ENCODE assay signal across 8 cellular contexts in the genomic region with DNA sequence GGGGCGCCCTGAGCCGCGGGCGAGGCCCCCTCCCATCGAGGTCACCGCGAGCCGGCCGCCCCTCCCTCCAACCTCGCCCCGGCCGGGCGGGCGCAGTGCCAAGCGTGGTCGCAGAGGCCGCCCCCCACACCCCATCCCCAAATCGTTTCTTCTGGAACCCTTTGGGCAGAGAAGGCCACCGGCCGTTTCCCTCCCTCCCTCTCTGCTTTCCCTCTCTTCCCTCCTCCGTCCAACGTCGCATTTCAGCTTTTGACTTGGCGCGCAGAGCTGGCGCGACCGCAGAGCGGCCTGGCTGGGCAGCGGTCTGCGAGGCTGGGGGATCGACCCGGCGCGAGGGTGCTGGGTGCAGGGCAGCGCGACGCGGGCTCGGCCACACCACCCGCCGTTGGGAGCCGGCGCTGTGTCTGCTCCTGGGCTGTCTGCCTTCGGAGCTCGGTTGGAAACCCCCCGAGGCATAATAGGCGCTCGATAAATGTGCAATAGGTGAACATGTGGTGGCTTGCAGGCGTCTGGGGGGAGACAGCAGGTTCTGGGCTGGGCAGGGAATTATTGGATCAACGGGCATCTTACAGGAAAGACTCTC. TPM values are rescaled to one million over a fixed set of nuclear protein-coding genes. Genes with fewer than 3 reads are reported as not detected.
DNase-seq lines count a peak whose midpoint lies in the region; ATAC-seq and FAIRE-seq lines count a peak whose summit lies in the region.
"Had no signal": no experiment of that assay in that cellular context is flagged by ENCODE, and none has a peak within 500 bp of the region (broad histone marks: within the 10 kb centered on the region; RNA-seq: fewer than 3 reads in every experiment).

No MANE protein-coding gene starts in this region.

- intact Hi-C loops in activated T-helper 2 cell treated with anti-CD3 and anti-CD28 coated beads, Interferon-gamma antibody, Interleukin-2, Interleukin-4, amounts not matched to agents 10 μg/mL and 5 μg/mL and 100 μg/mL, durations not matched to agents 14 hours and 24 hours and 36 hours (cut with micrococcal nuclease), result no loop called here

- H3K4me3 Mint-ChIP-seq in activated T-helper 2 cell treated with anti-CD3 and anti-CD28 coated beads, Interferon-gamma antibody, Interleukin-2, Interleukin-4, amounts not matched to agents 10 μg/mL and 5 μg/mL and 100 μg/mL, durations not matched to agents 14 hours and 24 hours and 36 hours (ENCODE audit: low read depth), result peak overlapping the region; percentile 21

- no peaks in the 10 kb centered on the region for H3K36me3 Mint-ChIP-seq in activated T-helper 2 cell treated with anti-CD3 and anti-CD28 coated beads, Interferon-gamma antibody, Interleukin-2, Interleukin-4, amounts not matched to agents 10 μg/mL and 5 μg/mL and 100 μg/mL, durations not matched to agents 14 hours and 24 hours and 36 hours (ENCODE audit: low read depth)

- H3K4me1 Mint-ChIP-seq in activated T-helper 2 cell treated with anti-CD3 and anti-CD28 coated beads, Interferon-gamma antibody, Interleukin-2, Interleukin-4, amounts not matched to agents 10 μg/mL and 5 μg/mL and 100 μg/mL, durations not matched to agents 14 hours and 24 hours and 36 hours (ENCODE audit: low read depth), result peaks cover 6% of the 10 kb centered on the region

- peaks cover 24% of the 10 kb centered on the region for H3K27me3 Mint-ChIP-seq in activated T-helper 2 cell treated with anti-CD3 and anti-CD28 coated beads, Interferon-gamma antibody, Interleukin-2, Interleukin-4, amounts not matched to agents 10 μg/mL and 5 μg/mL and 100 μg/mL, durations not matched to agents 14 hours and 24 hours and 36 hours (ENCODE audit: low read depth)

- FAIRE-seq in RCC 7860 (lab: Jason Lieb, UNC), result no peak
- FAIRE-seq: G401.6 had no signal

- peak; percentile 63 for DNase-seq in NCI-H748 (lab: John Stamatoyannopoulos, UW; ENCODE audit: unreplicated experiment)
- no peak for DNase-seq in NCI-H748 treated with DMSO at 0.1 percent for 48 hours (lab: John Stamatoyannopoulos, UW)
- no peak for DNase-seq in activated T-helper 2 cell treated with anti-CD3 and anti-CD28 coated beads, Interferon-gamma antibody, Interleukin-2, Interleukin-4, amounts not matched to agents 10 μg/mL and 5 μg/mL and 100 μg/mL, durations not matched to agents 14 hours and 24 hours and 36 hours (ENCODE audit: low spot score)
- DNase-seq in midbrain (lab: John Stamatoyannopoulos, UW), result peak; percentile 43
- no peak for DNase-seq in RCC 7860 (ENCODE audit: low spot score)

- ATAC-seq in HG03097 (IDR thresholded peaks at IDR 0.05; ENCODE audit: low FRiP score, unreplicated experiment), result no peak

- H3K9me3 Mint-ChIP-seq in activated T-helper 2 cell treated with anti-CD3 and anti-CD28 coated beads, Interferon-gamma antibody, Interleukin-2, Interleukin-4, amounts not matched to agents 10 μg/mL and 5 μg/mL and 100 μg/mL, durations not matched to agents 14 hours and 24 hours and 36 hours, result no peaks in the 10 kb centered on the region

- no peak overlapping the region for H3K27ac Mint-ChIP-seq in activated T-helper 2 cell treated with anti-CD3 and anti-CD28 coated beads, Interferon-gamma antibody, Interleukin-2, Interleukin-4, amounts not matched to agents 10 μg/mL and 5 μg/mL and 100 μg/mL, durations not matched to agents 14 hours and 24 hours and 36 hours

RNA-seq across cellular contexts. Expression of gene NTN3, which starts 2.9 kb away (rescaled TPM):
- total RNA-seq in activated T-helper 2 cell treated with anti-CD3 and anti-CD28 coated beads, Interferon-gamma antibody, Interleukin-2, Interleukin-4, amounts not matched to agents 10 μg/mL and 5 μg/mL and 100 μg/mL, durations not matched to agents 14 hours and 24 hours and 36 hours, result 0.28 TPM in 1 of 2 replicates, not detected in the other
- total RNA-seq: mononuclear cell had no signal

RNA-seq across cellular contexts. Expression of gene TBC1D24, which starts 6.7 kb away (rescaled TPM):
- 19.6 and 21.4 TPM in 2 replicates for total RNA-seq in activated T-helper 2 cell treated with anti-CD3 and anti-CD28 coated beads, Interferon-gamma antibody, Interleukin-2, Interleukin-4, amounts not matched to agents 10 μg/mL and 5 μg/mL and 100 μg/mL, durations not matched to agents 14 hours and 24 hours and 36 hours

RNA-seq across cellular contexts. Expression of gene TEDC2, which starts 8.3 kb away (rescaled TPM):
- 31.8 and 34.6 TPM in 2 replicates for total RNA-seq in activated T-helper 2 cell treated with anti-CD3 and anti-CD28 coated beads, Interferon-gamma antibody, Interleukin-2, Interleukin-4, amounts not matched to agents 10 μg/mL and 5 μg/mL and 100 μg/mL, durations not matched to agents 14 hours and 24 hours and 36 hours
- total RNA-seq: mononuclear cell had no signal

RNA-seq across cellular contexts. Expression of gene CCNF, which starts 39.0 kb away (rescaled TPM):
- 48.4 and 48.9 TPM in 2 replicates for total RNA-seq in activated T-helper 2 cell treated with anti-CD3 and anti-CD28 coated beads, Interferon-gamma antibody, Interleukin-2, Interleukin-4, amounts not matched to agents 10 μg/mL and 5 μg/mL and 100 μg/mL, durations not matched to agents 14 hours and 24 hours and 36 hours

RNA-seq across cellular contexts. Expression of gene ATP6V0C, which starts 45.5 kb away (rescaled TPM):
- 114 and 119 TPM in 2 replicates for total RNA-seq in activated T-helper 2 cell treated with anti-CD3 and anti-CD28 coated beads, Interferon-gamma antibody, Interleukin-2, Interleukin-4, amounts not matched to agents 10 μg/mL and 5 μg/mL and 100 μg/mL, durations not matched to agents 14 hours and 24 hours and 36 hours

Comparison
In these comparisons a context has a peak if more than half of its experiments do, and no peak if none do; other contexts are left out.
1. DNase-seq: peak in NCI-H748 (single experiment) and midbrain (single experiment); none in NCI-H748 treated with DMSO at 0.1 percent for 48 hours (single experiment), activated T-helper 2 cell treated with anti-CD3 and anti-CD28 coated beads, Interferon-gamma antibody, Interleukin-2, Interleukin-4, amounts not matched to agents 10 μg/mL and 5 μg/mL and 100 μg/mL, durations not matched to agents 14 hours and 24 hours and 36 hours (single experiment) and RCC 7860 (single experiment).